In genomic region chr9:97554566-97555075, GRCh38 we compare ENCODE assay signal across 17 cellular contexts. TPM values are rescaled to one million over a fixed set of nuclear protein-coding genes. Genes with fewer than 3 reads are reported as not detected.
DNase-seq lines count a peak whose midpoint lies in the region; ATAC-seq and TF ChIP-seq lines count a peak whose summit lies in the region.
"Had no signal": no experiment of that assay in that cellular context is flagged by ENCODE, and none has a peak within 500 bp of the region (broad histone marks: within the 10 kb centered on the region; RNA-seq: fewer than 3 reads in every experiment).

No MANE protein-coding gene starts in this region.

- intact Hi-C loops in ascending aorta (cut with DNase I) (loop anchor here (5.0 kb wide), 2 partner anchors 37 to 43 kb away; no protein-coding TSS in a partner anchor), esophagus muscularis mucosa (cut with DNase I) (no loop called here), psoas muscle (cut with DNase I) (loop anchor here in 1 of 2 donors (5.0 kb wide), 1 partner anchor 32 kb away; no protein-coding TSS in a partner anchor)

- 92% methylated on average over 6 of the region's 6 CpGs for WGBS in esophagus muscularis mucosa
- 83 to 89% (median 87%) methylated on average over 6 of the region's 6 CpGs for WGBS in psoas muscle, 3 donors
- WGBS in tibial nerve, 2 donors, result 84% methylated on average over 6 of the region's 6 CpGs

- ATAC-seq in psoas muscle, result no peak
- no peak for ATAC-seq in HG03432 (IDR thresholded peaks at IDR 0.05; ENCODE audit: unreplicated experiment)
- ATAC-seq in HG03354 (IDR thresholded peaks at IDR 0.05; ENCODE audit: poor library complexity, severe bottlenecking, unreplicated experiment), result no peak

- H3K27me3 ChIP-seq in ascending aorta, result no peaks in the 10 kb centered on the region
- no peaks in the 10 kb centered on the region for H3K27me3 ChIP-seq in esophagus muscularis mucosa
- no peaks in the 10 kb centered on the region for H3K27me3 ChIP-seq in psoas muscle (ENCODE audit: insufficient read depth in 3 of 3, low read length in 2 of 3)
- H3K27me3 ChIP-seq in tibial nerve, result no peaks in the 10 kb centered on the region

- in situ Hi-C loops in ACHN (cut with HindIII; ENCODE audit: low pct_ligation_motif_present, low pct_unique_long_range_greater_than_20kb, low sequenced_read_pairs), result no loop called here

- no peaks in the 10 kb centered on the region for H3K9me3 ChIP-seq in ascending aorta
- H3K9me3 ChIP-seq in esophagus muscularis mucosa, result no peaks in the 10 kb centered on the region
- no peaks in the 10 kb centered on the region for H3K9me3 ChIP-seq in psoas muscle
- no peaks in the 10 kb centered on the region for H3K9me3 ChIP-seq in tibial nerve
- H3K9me3 ChIP-seq: SJCRH30 had no signal

- H3K36me3 ChIP-seq in ascending aorta (peaks cover 13 to 14% of the 10 kb centered on the region in 2 donors), esophagus muscularis mucosa (peaks cover 9 to 37% (median 23%) of the 10 kb centered on the region in 4 donors), psoas muscle (ENCODE audit: insufficient read depth in 1 of 2, low read depth in 1 of 2) (peaks cover 0 to 41% of the 10 kb centered on the region in 2 donors), tibial nerve (no peaks in the 10 kb centered on the region)
- H3K36me3 ChIP-seq: SJCRH30 had no signal

- TF ChIP-seq EP300 in esophagus muscularis mucosa (IDR thresholded peaks at IDR 0.05) (no peak), tibial nerve (IDR thresholded peaks at IDR 0.05) (no peak)

- no peak for TF ChIP-seq POLR2A in esophagus muscularis mucosa (IDR thresholded peaks at IDR 0.05; ENCODE audit: low read depth)
- no peak for TF ChIP-seq POLR2A in tibial nerve (IDR thresholded peaks at IDR 0.05)

- TF ChIP-seq CTCF in ascending aorta (IDR thresholded peaks at IDR 0.05) (no peak), esophagus muscularis mucosa (IDR thresholded peaks at IDR 0.05) (no peak), psoas muscle (IDR thresholded peaks at IDR 0.05) (no peak), tibial nerve (IDR thresholded peaks at IDR 0.05) (no peak)

- H3K4me1 ChIP-seq in ascending aorta (peaks cover 34 to 45% of the 10 kb centered on the region in 2 donors), esophagus muscularis mucosa (peaks cover 45 to 58% (median 48%) of the 10 kb centered on the region in 4 donors), psoas muscle (peaks cover 34% of the 10 kb centered on the region), tibial nerve (peaks cover 0 to 48% (median 29%) of the 10 kb centered on the region in 4 donors)

- peak overlapping the region; percentile 98 to 99 for H3K27ac ChIP-seq in ascending aorta
- peak overlapping the region; percentile 60 to 93 (median 90) for H3K27ac ChIP-seq in esophagus muscularis mucosa (replicated peaks in 1 of 4)
- peak overlapping the region; percentile 84 for H3K27ac ChIP-seq in psoas muscle
- peak overlapping the region; percentile 35 to 96 (median 79) for H3K27ac ChIP-seq in tibial nerve
- H3K27ac ChIP-seq: C4-2B, HL-60, KMS-11, SJCRH30 had no signal

- no peak for DNase-seq in ascending aorta (ENCODE audit: low spot score in 2 of 2)
- no peak for DNase-seq in esophagus muscularis mucosa (ENCODE audit: extremely low spot score)
- no peak for DNase-seq in psoas muscle
- no peak for DNase-seq in tibial nerve (ENCODE audit: low spot score in 2 of 2)
- DNase-seq in ACHN, result no peak
- DNase-seq: AML-193, DMS79 treated with DMSO at 0.1 percent for 48 hours, NCI-H1417, NCI-H187 treated with DMSO at 0.1 percent for 48 hours, NCI-H226, RPMI8226 had no signal

- H3K4me3 ChIP-seq in ascending aorta, result no peak overlapping the region
- H3K4me3 ChIP-seq in esophagus muscularis mucosa, result no peak overlapping the region
- H3K4me3 ChIP-seq in psoas muscle, result no peak overlapping the region
- no peak overlapping the region for H3K4me3 ChIP-seq in tibial nerve
- H3K4me3 ChIP-seq: SJCRH30 had no signal

RNA-seq across cellular contexts. Expression of gene TMOD1, which starts 53.2 kb away (rescaled TPM):
- total RNA-seq in ascending aorta, result 17.1 TPM
- 10 to 100 TPM; 68.4 to 97.6 (median 71.6) TPM for total RNA-seq in esophagus muscularis mucosa
- 100 to 1,000 TPM; 138 to 209 (median 167) TPM for total RNA-seq in psoas muscle
- 100 to 1,000 TPM in 2 of 3 donors, 10 to 100 TPM in 1; 65.4 to 286 (median 131) TPM for polyA plus RNA-seq in psoas muscle
- 10 to 100 TPM; 30.0 to 47.0 (median 36.0) TPM for total RNA-seq in tibial nerve
